1 cellular context compared by ENCODE assay signal in the genomic region with DNA sequence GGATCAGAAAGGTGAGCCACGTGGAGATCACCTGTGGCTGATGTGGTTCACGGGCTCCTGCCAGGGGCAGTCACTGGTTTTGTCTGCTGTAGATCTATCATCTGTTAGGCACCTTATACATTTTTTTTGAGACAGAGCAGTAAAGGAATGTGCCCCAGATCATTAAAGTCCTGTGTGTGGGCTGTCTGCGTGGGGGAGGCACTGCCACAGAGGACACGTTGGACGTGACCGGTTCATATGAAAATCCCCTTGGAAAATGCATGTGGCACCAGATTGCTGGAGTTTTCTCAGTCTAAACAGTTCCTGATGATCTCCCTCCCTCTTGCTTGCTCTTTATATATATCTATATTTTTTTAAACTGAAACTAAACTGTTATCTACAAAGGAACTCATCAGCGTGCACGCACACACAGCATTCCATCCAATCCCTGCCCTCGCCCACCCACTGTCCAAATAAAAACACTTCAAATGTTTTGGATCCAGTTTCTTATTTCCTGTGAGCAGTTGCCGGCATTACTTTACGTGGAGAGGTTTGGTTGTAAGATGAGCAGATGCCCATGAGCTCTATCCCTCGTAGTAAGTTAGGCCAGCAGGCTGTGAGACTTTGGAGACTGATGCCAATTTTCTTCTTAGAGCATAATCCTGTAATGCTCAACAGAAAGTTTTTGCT.
TF ChIP-seq lines count a peak whose summit lies in the region.

No MANE protein-coding gene starts in this region.

TF ChIP-seq in SK-N-SH treated with all-trans-retinoic acid at 6 μM for 48 hours, 23 proteins besides CTCF, POLR2A, EP300 and RAD21 (continued from another document):
- TF ChIP-seq TOX (CRISPR knock-in tag; IDR thresholded peaks at IDR 0.05; ENCODE audit: borderline replicate concordance) (no peak), OSR1 (CRISPR knock-in tag; IDR thresholded peaks at IDR 0.05) (no peak), TCF4 (CRISPR knock-in tag; IDR thresholded peaks at IDR 0.05; ENCODE audit: borderline replicate concordance) (no peak), ZC3H10 (CRISPR knock-in tag; IDR thresholded peaks at IDR 0.05) (no peak), ARNTL (CRISPR knock-in tag; IDR thresholded peaks at IDR 0.05; ENCODE audit: borderline replicate concordance, low read depth) (no peak), SNAI2 (CRISPR knock-in tag; IDR thresholded peaks at IDR 0.05) (no peak)
- TF ChIP-seq, protein P1, sequence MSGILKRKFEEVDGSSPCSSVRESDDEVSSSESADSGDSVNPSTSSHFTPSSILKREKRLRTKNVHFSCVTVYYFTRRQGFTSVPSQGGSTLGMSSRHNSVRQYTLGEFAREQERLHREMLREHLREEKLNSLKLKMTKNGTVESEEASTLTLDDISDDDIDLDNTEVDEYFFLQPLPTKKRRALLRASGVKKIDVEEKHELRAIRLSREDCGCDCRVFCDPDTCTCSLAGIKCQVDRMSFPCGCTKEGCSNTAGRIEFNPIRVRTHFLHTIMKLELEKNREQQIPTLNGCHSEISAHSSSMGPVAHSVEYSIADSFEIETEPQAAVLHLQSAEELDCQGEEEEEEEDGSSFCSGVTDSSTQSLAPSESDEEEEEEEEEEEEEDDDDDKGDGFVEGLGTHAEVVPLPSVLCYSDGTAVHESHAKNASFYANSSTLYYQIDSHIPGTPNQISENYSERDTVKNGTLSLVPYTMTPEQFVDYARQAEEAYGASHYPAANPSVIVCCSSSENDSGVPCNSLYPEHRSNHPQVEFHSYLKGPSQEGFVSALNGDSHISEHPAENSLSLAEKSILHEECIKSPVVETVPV (CRISPR knock-in tag; IDR thresholded peaks at IDR 0.05): no peak
- TF ChIP-seq, protein P2, sequence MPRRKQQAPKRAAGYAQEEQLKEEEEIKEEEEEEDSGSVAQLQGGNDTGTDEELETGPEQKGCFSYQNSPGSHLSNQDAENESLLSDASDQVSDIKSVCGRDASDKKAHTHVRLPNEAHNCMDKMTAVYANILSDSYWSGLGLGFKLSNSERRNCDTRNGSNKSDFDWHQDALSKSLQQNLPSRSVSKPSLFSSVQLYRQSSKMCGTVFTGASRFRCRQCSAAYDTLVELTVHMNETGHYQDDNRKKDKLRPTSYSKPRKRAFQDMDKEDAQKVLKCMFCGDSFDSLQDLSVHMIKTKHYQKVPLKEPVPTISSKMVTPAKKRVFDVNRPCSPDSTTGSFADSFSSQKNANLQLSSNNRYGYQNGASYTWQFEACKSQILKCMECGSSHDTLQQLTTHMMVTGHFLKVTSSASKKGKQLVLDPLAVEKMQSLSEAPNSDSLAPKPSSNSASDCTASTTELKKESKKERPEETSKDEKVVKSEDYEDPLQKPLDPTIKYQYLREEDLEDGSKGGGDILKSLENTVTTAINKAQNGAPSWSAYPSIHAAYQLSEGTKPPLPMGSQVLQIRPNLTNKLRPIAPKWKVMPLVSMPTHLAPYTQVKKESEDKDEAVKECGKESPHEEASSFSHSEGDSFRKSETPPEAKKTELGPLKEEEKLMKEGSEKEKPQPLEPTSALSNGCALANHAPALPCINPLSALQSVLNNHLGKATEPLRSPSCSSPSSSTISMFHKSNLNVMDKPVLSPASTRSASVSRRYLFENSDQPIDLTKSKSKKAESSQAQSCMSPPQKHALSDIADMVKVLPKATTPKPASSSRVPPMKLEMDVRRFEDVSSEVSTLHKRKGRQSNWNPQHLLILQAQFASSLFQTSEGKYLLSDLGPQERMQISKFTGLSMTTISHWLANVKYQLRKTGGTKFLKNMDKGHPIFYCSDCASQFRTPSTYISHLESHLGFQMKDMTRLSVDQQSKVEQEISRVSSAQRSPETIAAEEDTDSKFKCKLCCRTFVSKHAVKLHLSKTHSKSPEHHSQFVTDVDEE (CRISPR knock-in tag; IDR thresholded peaks at IDR 0.05): no peak
- TF ChIP-seq, protein P3, sequence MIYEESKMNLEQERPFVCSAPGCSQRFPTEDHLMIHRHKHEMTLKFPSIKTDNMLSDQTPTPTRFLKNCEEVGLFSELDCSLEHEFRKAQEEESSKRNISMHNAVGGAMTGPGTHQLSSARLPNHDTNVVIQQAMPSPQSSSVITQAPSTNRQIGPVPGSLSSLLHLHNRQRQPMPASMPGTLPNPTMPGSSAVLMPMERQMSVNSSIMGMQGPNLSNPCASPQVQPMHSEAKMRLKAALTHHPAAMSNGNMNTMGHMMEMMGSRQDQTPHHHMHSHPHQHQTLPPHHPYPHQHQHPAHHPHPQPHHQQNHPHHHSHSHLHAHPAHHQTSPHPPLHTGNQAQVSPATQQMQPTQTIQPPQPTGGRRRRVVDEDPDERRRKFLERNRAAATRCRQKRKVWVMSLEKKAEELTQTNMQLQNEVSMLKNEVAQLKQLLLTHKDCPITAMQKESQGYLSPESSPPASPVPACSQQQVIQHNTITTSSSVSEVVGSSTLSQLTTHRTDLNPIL (CRISPR knock-in tag; IDR thresholded peaks at IDR 0.05; ENCODE audit: low read depth): no peak
